ENCODE assay signal across 18 cellular contexts in genomic region chr9:90307177-90307833, GRCh38.
A peak's percentile ranks its signal among the peaks of the same experiment; 100 is the strongest.
DNase-seq lines count a peak whose midpoint lies in the region; ATAC-seq, FAIRE-seq and TF ChIP-seq lines count a peak whose summit lies in the region.
"Had no signal": no experiment of that assay in that cellular context is flagged by ENCODE, and none has a peak within 500 bp of the region (broad histone marks: within the 10 kb centered on the region; RNA-seq: fewer than 3 reads in every experiment).

No MANE protein-coding gene starts in this region.

- TF ChIP-seq CTCF in mesothelial cell of epicardium (IDR thresholded peaks at IDR 0.05; ENCODE audit: unreplicated experiment) = no peak

- no peaks in the 10 kb centered on the region for H3K36me3 Mint-ChIP-seq in mesothelial cell of epicardium
- H3K36me3 Mint-ChIP-seq: activated naive CD8-positive, alpha-beta T cell treated with anti-CD3 and anti-CD28 coated beads for 36 hours; natural killer cell had no signal

- H3K4me3 Mint-ChIP-seq in mesothelial cell of epicardium = peak overlapping the region; percentile 37
- H3K4me3 Mint-ChIP-seq: activated naive CD8-positive, alpha-beta T cell treated with anti-CD3 and anti-CD28 coated beads for 36 hours; natural killer cell had no signal

- ATAC-seq in GM18502 (IDR thresholded peaks at IDR 0.05; ENCODE audit: poor library complexity, unreplicated experiment) (no peak), HG03432 (IDR thresholded peaks at IDR 0.05; ENCODE audit: unreplicated experiment) (no peak), GM19463 (IDR thresholded peaks at IDR 0.05; ENCODE audit: unreplicated experiment) (no peak)
- ATAC-seq: left ventricle myocardium superior, natural killer cell, right lobe of liver had no signal

- H3K9me3 Mint-ChIP-seq in mesothelial cell of epicardium = no peaks in the 10 kb centered on the region
- H3K9me3 Mint-ChIP-seq: activated naive CD8-positive, alpha-beta T cell treated with anti-CD3 and anti-CD28 coated beads for 36 hours; natural killer cell had no signal

- peak overlapping the region; percentile 86 for H3K27ac Mint-ChIP-seq in mesothelial cell of epicardium
- H3K27ac Mint-ChIP-seq: activated naive CD8-positive, alpha-beta T cell treated with anti-CD3 and anti-CD28 coated beads for 36 hours; natural killer cell had no signal

- peaks cover 33% of the 10 kb centered on the region for H3K4me1 Mint-ChIP-seq in mesothelial cell of epicardium
- H3K4me1 Mint-ChIP-seq: activated naive CD8-positive, alpha-beta T cell treated with anti-CD3 and anti-CD28 coated beads for 36 hours; natural killer cell had no signal

- H3K27me3 Mint-ChIP-seq in mesothelial cell of epicardium (ENCODE audit: low read depth) = no peaks in the 10 kb centered on the region

- FAIRE-seq in urothelium cell line (lab: Jason Lieb, UNC) = no peak

- peak; percentile 28 for DNase-seq in Daoy (ENCODE audit: low read depth)
- peak; percentile 76 for DNase-seq in NCI-H1694 (lab: John Stamatoyannopoulos, UW)
- DNase-seq in NCI-H69 (lab: John Stamatoyannopoulos, UW) = peak; percentile 99
- peak in 1 of 2 experiments; percentile 53 for DNase-seq in mesothelial cell of epicardium (ENCODE audit: low spot score in 2 of 2, unreplicated experiment in 2 of 2)
- no peak for DNase-seq in urothelium cell line (ENCODE audit: low spot score)
- DNase-seq: activated CD4-positive, alpha-beta T cell treated with anti-CD3 and anti-CD28 coated beads for 4 hours; activated naive CD8-positive, alpha-beta T cell treated with anti-CD3 and anti-CD28 coated beads for 36 hours; cerebellar nuclear complex; foreskin melanocyte; left ventricle myocardium superior; natural killer cell; right lobe of liver; stimulated activated CD4-positive, alpha-beta T cell treated with anti-CD3 and anti-CD28 coated beads, Interleukin-2, amount 100 ng/mL, for 48 hours; T-helper 9 cell; tibial artery had no signal
